Comparison of ENCODE assay signal across 20 cellular contexts in genomic region chr7:21450876-21451275, GRCh38. TPM values are rescaled to one million over a fixed set of nuclear protein-coding genes. Genes with fewer than 3 reads are reported as not detected.
DNase-seq lines count a peak whose midpoint lies in the region; ATAC-seq and TF ChIP-seq lines count a peak whose summit lies in the region.
"Had no signal": no experiment of that assay in that cellular context is flagged by ENCODE, and none has a peak within 500 bp of the region (broad histone marks: within the 10 kb centered on the region; RNA-seq: fewer than 3 reads in every experiment).

No MANE protein-coding gene starts in this region.

- H3K27me3 ChIP-seq in Loucy (ENCODE audit: insufficient read depth, low read length, poor library complexity, severe bottlenecking) = no peaks in the 10 kb centered on the region
- H3K27me3 ChIP-seq: BLaER1 treated with 17β-estradiol and CSF1 and Interleukin-3, amounts not matched to agents 10 nM and 100 nM; Peyer's patch; SJSA1 had no signal

- H3K9me3 ChIP-seq in Loucy (ENCODE audit: insufficient read depth, low read depth, low read length) = peaks cover 33% of the 10 kb centered on the region
- H3K9me3 ChIP-seq: Peyer's patch had no signal

- no peaks in the 10 kb centered on the region for H3K9me2 ChIP-seq in Loucy (replicated peaks; ENCODE audit: low read depth, low read length)

- peaks cover 27% of the 10 kb centered on the region for H3K4me1 Mint-ChIP-seq in stimulated activated naive CD8-positive, alpha-beta T cell treated with anti-CD3 and anti-CD28 coated beads, Interleukin-15, Interleukin-2, amounts not matched to agents 100 ng/mL and 50 ng/mL, for 24 hours (ENCODE audit: low read depth)
- H3K4me1 Mint-ChIP-seq in stimulated activated naive CD8-positive, alpha-beta T cell treated with anti-CD3 and anti-CD28 coated beads, Interleukin-15, amount 100 ng/mL, for 72 hours = peaks cover 31% of the 10 kb centered on the region
- peaks cover 48 to 90% of the 10 kb centered on the region in 2 donors for H3K4me1 Mint-ChIP-seq in immature natural killer cell
- H3K4me1 Mint-ChIP-seq in natural killer cell = peaks cover 61 to 66% of the 10 kb centered on the region in 2 donors

- TF ChIP-seq CTCF in Loucy (conservative IDR thresholded peaks at IDR 0.05; ENCODE audit: low read length) (no peak), natural killer cell (IDR thresholded peaks at IDR 0.05) (no peak)

- H3K4me2 ChIP-seq in Loucy (ENCODE audit: low read depth, low read length, poor library complexity, severe bottlenecking) = peak overlapping the region; percentile 44

- H3K4me1 ChIP-seq in Loucy (ENCODE audit: insufficient read depth, low read length, poor library complexity, severe bottlenecking) = peaks cover 40% of the 10 kb centered on the region
- H3K4me1 ChIP-seq: Peyer's patch, SJSA1 had no signal

- no peak overlapping the region for H3K4me3 Mint-ChIP-seq in stimulated activated naive CD8-positive, alpha-beta T cell treated with anti-CD3 and anti-CD28 coated beads, Interleukin-15, Interleukin-2, amounts not matched to agents 100 ng/mL and 50 ng/mL, for 24 hours
- no peak overlapping the region for H3K4me3 Mint-ChIP-seq in stimulated activated naive CD8-positive, alpha-beta T cell treated with anti-CD3 and anti-CD28 coated beads, Interleukin-15, amount 100 ng/mL, for 72 hours
- H3K4me3 Mint-ChIP-seq in immature natural killer cell (peak overlapping the region in 1 of 5 donors; percentile 2), natural killer cell (no peak overlapping the region)
- H3K4me3 Mint-ChIP-seq: CD8-positive, alpha-beta T cell had no signal

- peaks cover 76% of the 10 kb centered on the region for H3K36me3 Mint-ChIP-seq in stimulated activated naive CD8-positive, alpha-beta T cell treated with anti-CD3 and anti-CD28 coated beads, Interleukin-15, Interleukin-2, amounts not matched to agents 100 ng/mL and 50 ng/mL, for 24 hours (ENCODE audit: low read depth)
- H3K36me3 Mint-ChIP-seq in immature natural killer cell = peaks cover 20 to 48% (median 21%) of the 10 kb centered on the region in 3 donors
- peaks cover 16% of the 10 kb centered on the region for H3K36me3 Mint-ChIP-seq in natural killer cell

- H3K4me3 ChIP-seq in Loucy (ENCODE audit: low read length, poor library complexity, severe bottlenecking) = peak overlapping the region; percentile 5
- H3K4me3 ChIP-seq: BLaER1 treated with 17β-estradiol and CSF1 and Interleukin-3, amounts not matched to agents 10 nM and 100 nM; Peyer's patch; SJSA1 had no signal

- DNase-seq in stimulated activated naive CD8-positive, alpha-beta T cell treated with anti-CD3 and anti-CD28 coated beads, Interleukin-15, amount 100 ng/mL, for 72 hours = no peak
- DNase-seq in immature natural killer cell (no peak), inferior parietal cortex (ENCODE audit: extremely low spot score) (no peak), natural killer cell (no peak)
- no peak for DNase-seq in stimulated activated CD4-positive, alpha-beta T cell treated with anti-CD3 and anti-CD28 coated beads, Interleukin-2, amount 100 ng/mL, for 48 hours
- DNase-seq: CD8-positive, alpha-beta T cell; DND-41; GOT3; HCEC 1CT; Kasumi-1; MM.1S; NCI-H1092; NCI-H1436 treated with DMSO at 0.1 percent for 48 hours; NCI-H1930; NCI-H446; Peyer's patch had no signal

- H3F3A ChIP-seq in Loucy (ENCODE audit: low read depth) = peaks cover 7% of the 10 kb centered on the region

- H3K79me2 ChIP-seq in Loucy (ENCODE audit: insufficient read depth, low read length) = peaks cover 68% of the 10 kb centered on the region

- peaks cover 15% of the 10 kb centered on the region for H3K9me3 Mint-ChIP-seq in stimulated activated naive CD8-positive, alpha-beta T cell treated with anti-CD3 and anti-CD28 coated beads, Interleukin-15, Interleukin-2, amounts not matched to agents 100 ng/mL and 50 ng/mL, for 24 hours
- peaks cover 18 to 29% of the 10 kb centered on the region in 2 donors for H3K9me3 Mint-ChIP-seq in stimulated activated naive CD8-positive, alpha-beta T cell treated with anti-CD3 and anti-CD28 coated beads, Interleukin-15, amount 100 ng/mL, for 72 hours
- H3K9me3 Mint-ChIP-seq in immature natural killer cell (peaks cover 0 to 9% (median 2%) of the 10 kb centered on the region in 6 donors), natural killer cell (no peaks in the 10 kb centered on the region)

- no peak overlapping the region for H2AFZ ChIP-seq in Loucy (ENCODE audit: low read length)

- no peak for ATAC-seq in stimulated activated naive CD8-positive, alpha-beta T cell treated with anti-CD3 and anti-CD28 coated beads, Interleukin-15, amount 100 ng/mL, for 72 hours
- ATAC-seq in natural killer cell = no peak
- ATAC-seq: CD8-positive, alpha-beta T cell had no signal

- H3K27me3 Mint-ChIP-seq in stimulated activated naive CD8-positive, alpha-beta T cell treated with anti-CD3 and anti-CD28 coated beads, Interleukin-15, Interleukin-2, amounts not matched to agents 100 ng/mL and 50 ng/mL, for 24 hours = no peaks in the 10 kb centered on the region
- no peaks in the 10 kb centered on the region for H3K27me3 Mint-ChIP-seq in stimulated activated naive CD8-positive, alpha-beta T cell treated with anti-CD3 and anti-CD28 coated beads, Interleukin-15, amount 100 ng/mL, for 72 hours
- H3K27me3 Mint-ChIP-seq in immature natural killer cell (ENCODE audit: low read depth in 3 of 3) (no peaks in the 10 kb centered on the region), natural killer cell (ENCODE audit: low read depth in 2 of 2) (no peaks in the 10 kb centered on the region)

- peaks cover 31% of the 10 kb centered on the region for H3K36me3 ChIP-seq in Loucy (ENCODE audit: insufficient read depth, low read length)
- H3K36me3 ChIP-seq: Peyer's patch had no signal

- peak overlapping the region; percentile 41 for H3K9ac ChIP-seq in Loucy (ENCODE audit: low read depth, low read length, poor library complexity, severe bottlenecking)
- H3K9ac ChIP-seq: BLaER1 treated with 17β-estradiol and CSF1 and Interleukin-3, amounts not matched to agents 10 nM and 100 nM had no signal

- peak overlapping the region; percentile 61 for H3K27ac Mint-ChIP-seq in stimulated activated naive CD8-positive, alpha-beta T cell treated with anti-CD3 and anti-CD28 coated beads, Interleukin-15, Interleukin-2, amounts not matched to agents 100 ng/mL and 50 ng/mL, for 24 hours
- no peak overlapping the region for H3K27ac Mint-ChIP-seq in stimulated activated naive CD8-positive, alpha-beta T cell treated with anti-CD3 and anti-CD28 coated beads, Interleukin-15, amount 100 ng/mL, for 72 hours
- H3K27ac Mint-ChIP-seq in immature natural killer cell (peak overlapping the region in 4 of 6 donors; percentile 7 to 62 (median 41)), natural killer cell (peak overlapping the region in 1 of 2 donors; percentile 25)
- H3K27ac Mint-ChIP-seq: CD8-positive, alpha-beta T cell had no signal

- no peaks in the 10 kb centered on the region for H4K20me1 ChIP-seq in Loucy (ENCODE audit: insufficient read depth, low read length, poor library complexity, severe bottlenecking)
- H4K20me1 ChIP-seq: BLaER1 treated with 17β-estradiol and CSF1 and Interleukin-3, amounts not matched to agents 10 nM and 100 nM had no signal

- intact Hi-C loops in natural killer cell (cut with micrococcal nuclease) = no loop called here

RNA-seq across cellular contexts. Expression of gene SP4, which starts 23.0 kb away (rescaled TPM):
- 10 to 100 TPM in 1 of 3 donors, 1 to 10 TPM in 2; 6.2 to 15.3 (median 9.0) TPM for polyA plus RNA-seq in immature natural killer cell
- 10 to 100 TPM; 38.8 to 49.6 (median 44.5) TPM for total RNA-seq in natural killer cell

Comparison
In these comparisons a context has a peak if more than half of its experiments do, and no peak if none do; other contexts are left out.
1. H3K27ac Mint-ChIP-seq: peak in stimulated activated naive CD8-positive, alpha-beta T cell treated with anti-CD3 and anti-CD28 coated beads, Interleukin-15, Interleukin-2, amounts not matched to agents 100 ng/mL and 50 ng/mL, for 24 hours (single experiment) and immature natural killer cell (4 of 6); none in stimulated activated naive CD8-positive, alpha-beta T cell treated with anti-CD3 and anti-CD28 coated beads, Interleukin-15, amount 100 ng/mL, for 72 hours (0 of 2).